Comparison of ENCODE assay signal across 14 cellular contexts in genomic region chr1:205365945-205366463, GRCh38. TPM values are rescaled to one million over a fixed set of nuclear protein-coding genes. Genes with fewer than 3 reads are reported as not detected.
DNase-seq lines count a peak whose midpoint lies in the region; ATAC-seq and TF ChIP-seq lines count a peak whose summit lies in the region.
"Had no signal": no experiment of that assay in that cellular context is flagged by ENCODE, and none has a peak within 500 bp of the region (broad histone marks: within the 10 kb centered on the region; RNA-seq: fewer than 3 reads in every experiment).

No MANE protein-coding gene starts in this region.

- no peak overlapping the region for H3K27ac ChIP-seq in IMR-90 (ENCODE audit: insufficient read depth, low read length)
- no peak overlapping the region for H3K27ac ChIP-seq in PC-9
- H3K27ac ChIP-seq: spleen had no signal

- peak overlapping the region; percentile 59 for H2AFZ ChIP-seq in IMR-90 (replicated peaks; ENCODE audit: low read length, poor library complexity)
- H2AFZ ChIP-seq in PC-9: no peak overlapping the region

- POLR2A ChIA-PET in IMR-90 (lab: Charles Lee; ENCODE audit: unreplicated experiment) (no interaction called here), PC-9 (lab: Charles Lee; ENCODE audit: unreplicated experiment) (no interaction called here)

- no peak overlapping the region for H3K18ac ChIP-seq in IMR-90 (ENCODE audit: low read depth, low read length)

- dilution Hi-C loops in IMR-90 (cut with HindIII; ENCODE audit: low sequenced_read_pairs, unreplicated experiment): no loop called here

- H3K9me1 ChIP-seq in IMR-90 (ENCODE audit: insufficient read depth, low read length): no peaks in the 10 kb centered on the region

- H2BK15ac ChIP-seq in IMR-90 (ENCODE audit: low read depth, low read length): no peak overlapping the region

- DNase-seq in A172 (ENCODE audit: low spot score) (peak; percentile 51), IMR-90 (no peak), SK-MEL-5 (ENCODE audit: low read depth, low spot score) (peak; percentile 27), left lobe of liver (ENCODE audit: low spot score) (no peak), PC-9 (no peak), T1000 (lab: John Stamatoyannopoulos, UW) (no peak)
- DNase-seq in activated naive CD4-positive, alpha-beta T cell treated with anti-CD3 and anti-CD28 coated beads, Interleukin-2, amount 50 U/mL, for 16 hours: no peak
- DNase-seq: activated CD4-positive, CD25-positive, alpha-beta regulatory T cell; activated T-cell treated with anti-CD3 and anti-CD28 coated beads, Interleukin-2, amount 50 U/mL, for 72 hours; NCI-H187 treated with DMSO at 0.1 percent for 48 hours; spleen had no signal

- H3K9me2 ChIP-seq in PC-9 (ENCODE audit: insufficient read depth): no peaks in the 10 kb centered on the region

- CTCF ChIA-PET in IMR-90 (lab: Yijun Ruan, JAX): interaction anchor here (0.5 to 1.7 kb wide), 2 partner anchors 12 to 120 kb away, joined by 6 to 8 read pairs; no protein-coding TSS in a partner anchor
- CTCF ChIA-PET in PC-9 (lab: Charles Lee): interaction anchor here (1.4 kb wide), 1 partner anchor 12 kb away, joined by 5 read pairs; no protein-coding TSS in a partner anchor

- no peak overlapping the region for H3K56ac ChIP-seq in IMR-90 (ENCODE audit: extremely low read depth, insufficient read depth, low read length)

- H3K79me1 ChIP-seq in IMR-90 (ENCODE audit: low read depth in 1 of 2, low read length in 2 of 2): no peaks in the 10 kb centered on the region

- TF ChIP-seq POLR2A in IMR-90 (IDR thresholded peaks at IDR 0.05; ENCODE audit: low read depth, low read length): no peak

- BruUV-seq in IMR-90 (replicated peaks; lab: Mats Ljungman, UMichigan) (no TSS peak), PC-9 (replicated peaks; lab: Mats Ljungman, UMichigan) (no TSS peak)

- H3K9me3 ChIP-seq in IMR-90 (ENCODE audit: control insufficient read depth, insufficient read depth, low read length): no peaks in the 10 kb centered on the region
- H3K9me3 ChIP-seq in PC-9 (ENCODE audit: insufficient read depth, low read depth): no peaks in the 10 kb centered on the region
- H3K9me3 ChIP-seq: spleen had no signal

- no peak overlapping the region for H4K91ac ChIP-seq in IMR-90 (ENCODE audit: insufficient read depth, low read depth, low read length)

- H3K4me2 ChIP-seq in IMR-90 (ENCODE audit: low read depth, low read length) (no peak overlapping the region), PC-9 (no peak overlapping the region)

- H3K4ac ChIP-seq in IMR-90 (ENCODE audit: low read depth, low read length): no peak overlapping the region

- WGBS in IMR-90 (ENCODE audit: extremely low coverage in 2 of 2, insufficient read length in 1 of 2), 2 experiments: no CpG with 5 or more reads among the region's 8 CpGs

- no peak overlapping the region for H2AK9ac ChIP-seq in IMR-90 (replicated peaks; ENCODE audit: low read depth, low read length, poor library complexity)

- no peak overlapping the region for H3K14ac ChIP-seq in IMR-90 (replicated peaks; ENCODE audit: low read depth, low read length)

- H3K23ac ChIP-seq in IMR-90 (ENCODE audit: low read depth, low read length): no peak overlapping the region; the same call in 1 of the 2 replicates

- H3K4me1 ChIP-seq in IMR-90 (ENCODE audit: control insufficient read depth, insufficient read depth, low read length) (no peaks in the 10 kb centered on the region), PC-9 (replicated peaks; ENCODE audit: insufficient read depth) (no peaks in the 10 kb centered on the region)
- H3K4me1 ChIP-seq: spleen had no signal

- no peak for TF ChIP-seq CTCF in IMR-90 (conservative IDR thresholded peaks at IDR 0.05; ENCODE audit: low read depth, low read length)
- no peak for TF ChIP-seq CTCF in PC-9 (conservative IDR thresholded peaks at IDR 0.05)

- H2BK20ac ChIP-seq in IMR-90 (ENCODE audit: low read depth, low read length): no peak overlapping the region

- no peak overlapping the region for H2AK5ac ChIP-seq in IMR-90 (ENCODE audit: low read depth, low read length)

- H4K8ac ChIP-seq in IMR-90 (ENCODE audit: low read depth in 2 of 2, low read length in 2 of 2): no peak overlapping the region

- no peaks in the 10 kb centered on the region for H3K79me2 ChIP-seq in PC-9 (ENCODE audit: low read depth)

- no peaks in the 10 kb centered on the region for H3F3A ChIP-seq in PC-9 (ENCODE audit: insufficient read depth, low read depth)

- peaks cover 11% of the 10 kb centered on the region for H3K27me3 ChIP-seq in IMR-90 (ENCODE audit: control insufficient read depth, insufficient read depth, low read length)
- peaks cover 36% of the 10 kb centered on the region for H3K27me3 ChIP-seq in PC-9 (ENCODE audit: insufficient read depth, low read depth)
- H3K27me3 ChIP-seq: spleen had no signal

- H3K36me3 ChIP-seq in IMR-90 (ENCODE audit: control insufficient read depth, insufficient read depth, low read length) (no peaks in the 10 kb centered on the region), PC-9 (ENCODE audit: low read depth) (no peaks in the 10 kb centered on the region)
- H3K36me3 ChIP-seq: spleen had no signal

- H4K20me1 ChIP-seq in IMR-90 (ENCODE audit: insufficient read depth, low read length): no peaks in the 10 kb centered on the region
- no peaks in the 10 kb centered on the region for H4K20me1 ChIP-seq in PC-9 (ENCODE audit: insufficient read depth)

- in situ Hi-C loops in IMR-90 (cut with MboI; ENCODE audit: low sequenced_read_pairs): no loop called here
- in situ Hi-C loops in SK-MEL-5 (cut with HindIII; ENCODE audit: low pct_unique_long_range_greater_than_20kb, low sequenced_read_pairs): loop anchor here (25.0 kb wide), 1 partner anchor 121 kb away; no protein-coding TSS in a partner anchor

- intact Hi-C loops in IMR-90 (cut with micrococcal nuclease) (no loop called here), PC-9 (cut with micrococcal nuclease; ENCODE audit: unreplicated experiment) (loop anchor here (1.0 kb wide), 1 partner anchor 10 kb away; no protein-coding TSS in a partner anchor)

- no peak for TF ChIP-seq RAD21 in IMR-90 (IDR thresholded peaks at IDR 0.05; ENCODE audit: low read length)

- H3K4me3 ChIP-seq in IMR-90 (ENCODE audit: insufficient read depth, low read depth, low read length) (no peak overlapping the region), PC-9 (no peak overlapping the region)
- H3K4me3 ChIP-seq: spleen had no signal

- no peak overlapping the region for H4K5ac ChIP-seq in IMR-90 (ENCODE audit: low read depth, low read length)

- no peak overlapping the region for H3K9ac ChIP-seq in IMR-90 (ENCODE audit: low read depth, low read length)

- H2BK5ac ChIP-seq in IMR-90 (ENCODE audit: low read depth, low read length, poor library complexity, severe bottlenecking): no peak overlapping the region

- ATAC-seq in IMR-90 (ENCODE audit: low read depth): no peak
- ATAC-seq in left lobe of liver: peak; percentile 43
- ATAC-seq in HG03097 (IDR thresholded peaks at IDR 0.05; ENCODE audit: low FRiP score, unreplicated experiment): no peak
- ATAC-seq: activated T-cell treated with anti-CD3 and anti-CD28 coated beads, Interleukin-2, amount 50 U/mL, for 72 hours; Right ventricle myocardium inferior had no signal

- H2BK120ac ChIP-seq in IMR-90 (ENCODE audit: low read depth, low read length): no peak overlapping the region

TF ChIP-seq in IMR-90, 13 proteins besides CTCF, POLR2A, EP300 and RAD21 (continues in another document):
- TF ChIP-seq RCOR1 (IDR thresholded peaks at IDR 0.05; ENCODE audit: insufficient replicate concordance, low read length): no peak
- no peak for TF ChIP-seq NFE2L2 (IDR thresholded peaks at IDR 0.05; ENCODE audit: low read depth, low read length)
- TF ChIP-seq CEBPB (IDR thresholded peaks at IDR 0.05; ENCODE audit: low read depth, low read length): no peak
- TF ChIP-seq FOS (IDR thresholded peaks at IDR 0.05; ENCODE audit: low read depth, low read length): no peak
- TF ChIP-seq MAZ (IDR thresholded peaks at IDR 0.05; ENCODE audit: borderline replicate concordance, low read depth, low read length): no peak
- no peak for TF ChIP-seq BHLHE40 (IDR thresholded peaks at IDR 0.05; ENCODE audit: low read depth, low read length)
- no peak for TF ChIP-seq MAFK (IDR thresholded peaks at IDR 0.05; ENCODE audit: low read depth, low read length)
- TF ChIP-seq RFX5 (IDR thresholded peaks at IDR 0.05; ENCODE audit: low read depth, low read length): no peak
- TF ChIP-seq CHD1 (IDR thresholded peaks at IDR 0.05; ENCODE audit: low read depth, low read length): no peak

RNA-seq across cellular contexts. Expression of gene KLHDC8A, which starts 9.3 kb away (rescaled TPM):
- total RNA-seq in A172 (2014; rRNA removed; shearing (Covaris generic)): not detected in 2 replicates
- total RNA-seq in IMR-90 (2012; rRNA removed) (not detected in 2 replicates), left lobe of liver (not detected), PC-9 (2021) (not detected in 2 replicates)
- not detected in 2 replicates for polyA plus RNA-seq in IMR-90 (2012; rRNA removed)
- polyA plus RNA-seq in IMR-90 (2012; cell fraction: cytosol; rRNA removed): 0.01 TPM in 1 of 2 replicates, not detected in the other
- 0.02 TPM in 1 of 2 replicates, not detected in the other for polyA plus RNA-seq in IMR-90 (2012; cell fraction: nucleus; rRNA removed; ENCODE audit: low replicate concordance)
- total RNA-seq in SK-MEL-5 (2014; rRNA removed; shearing (Covaris generic)): 0.37 and 0.85 TPM in 2 replicates
- 0.24 and 1.7 TPM in 2 replicates for polyA plus RNA-seq in SK-MEL-5 (2015; cell fraction: cytosol; rRNA removed)
- not detected in 2 replicates for polyA plus RNA-seq in SK-MEL-5 (2015; cell fraction: nucleus; rRNA removed)
- total RNA-seq: activated T-cell treated with anti-CD3 and anti-CD28 coated beads, Interleukin-2, amount 50 U/mL, for 72 hours; Right ventricle myocardium inferior had no signal

RNA-seq across cellular contexts. Expression of gene NUAK2, which starts 44.5 kb away (rescaled TPM):
- total RNA-seq in A172 (2014; rRNA removed; shearing (Covaris generic)): 16.3 and 18.4 TPM in 2 replicates
- 7.2 and 8.1 TPM in 2 replicates for total RNA-seq in IMR-90 (2012; rRNA removed)
- polyA plus RNA-seq in IMR-90 (2012; rRNA removed): 17.6 and 18.7 TPM in 2 replicates
- polyA plus RNA-seq in IMR-90 (2012; cell fraction: cytosol; rRNA removed): 12.3 and 18.8 TPM in 2 replicates
- polyA plus RNA-seq in IMR-90 (2012; cell fraction: nucleus; rRNA removed; ENCODE audit: low replicate concordance): 22.8 and 32.1 TPM in 2 replicates
- total RNA-seq in SK-MEL-5 (2014; rRNA removed; shearing (Covaris generic)): 0.13 and 0.55 TPM in 2 replicates
- polyA plus RNA-seq in SK-MEL-5 (2015; cell fraction: cytosol; rRNA removed): 0.61 and 1.1 TPM in 2 replicates
- 0.54 TPM in 1 of 2 replicates, not detected in the other for polyA plus RNA-seq in SK-MEL-5 (2015; cell fraction: nucleus; rRNA removed)
- total RNA-seq in left lobe of liver: 1.7 TPM
- total RNA-seq in PC-9 (2021): 3.8 and 3.9 TPM in 2 replicates

RNA-seq across cellular contexts. Expression of gene LEMD1, which starts 55.9 kb away (rescaled TPM):
- total RNA-seq in A172 (2014; rRNA removed; shearing (Covaris generic)): 0.36 and 0.60 TPM in 2 replicates
- total RNA-seq in IMR-90 (2012; rRNA removed) (not detected in 2 replicates), left lobe of liver (not detected), PC-9 (2021) (16.7 and 22.1 TPM in 2 replicates)
- polyA plus RNA-seq in IMR-90 (2012; rRNA removed): not detected in 2 replicates
- not detected in 2 replicates for polyA plus RNA-seq in IMR-90 (2012; cell fraction: cytosol; rRNA removed)
- polyA plus RNA-seq in IMR-90 (2012; cell fraction: nucleus; rRNA removed; ENCODE audit: low replicate concordance): not detected in 2 replicates
- total RNA-seq in SK-MEL-5 (2014; rRNA removed; shearing (Covaris generic)): 0.72 and 1.6 TPM in 2 replicates
- 0.65 and 2.1 TPM in 2 replicates for polyA plus RNA-seq in SK-MEL-5 (2015; cell fraction: cytosol; rRNA removed)
- 6.2 and 6.6 TPM in 2 replicates for polyA plus RNA-seq in SK-MEL-5 (2015; cell fraction: nucleus; rRNA removed)
- total RNA-seq: Right ventricle myocardium inferior, spleen, urinary bladder had no signal
- polyA plus RNA-seq: spleen, urinary bladder had no signal

Comparison
In these comparisons a context has a peak if more than half of its experiments do, and no peak if none do; other contexts are left out.
1. DNase-seq: peak in A172 (single experiment) and SK-MEL-5 (single experiment); none in IMR-90 (single experiment), left lobe of liver (single experiment), PC-9 (0 of 2), T1000 (single experiment) and activated naive CD4-positive, alpha-beta T cell treated with anti-CD3 and anti-CD28 coated beads, Interleukin-2, amount 50 U/mL, for 16 hours (single experiment).